21 cellular contexts compared by ENCODE assay signal in the genomic region with DNA sequence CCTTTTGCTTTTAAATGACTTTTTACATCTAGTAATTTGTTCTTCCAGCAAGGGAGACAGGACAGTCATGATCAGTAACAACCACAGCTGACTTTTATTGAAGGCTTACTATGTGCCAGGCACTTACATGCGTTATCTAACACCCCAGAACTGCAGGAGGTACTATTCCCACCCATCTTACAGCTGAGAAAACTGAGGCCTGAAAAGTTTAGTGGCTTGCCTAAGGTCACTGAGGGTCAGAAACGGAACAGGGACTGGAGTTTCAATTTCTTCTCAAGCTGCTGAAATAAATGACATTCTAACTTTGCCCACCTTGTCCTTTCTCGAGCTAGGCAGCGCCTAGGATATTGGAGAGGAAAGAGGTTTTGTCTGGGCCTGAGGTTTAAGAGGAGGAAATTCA.
A peak's percentile ranks its signal among the peaks of the same experiment; 100 is the strongest.
DNase-seq lines count a peak whose midpoint lies in the region; ATAC-seq, FAIRE-seq and TF ChIP-seq lines count a peak whose summit lies in the region.
"Had no signal": no experiment of that assay in that cellular context is flagged by ENCODE, and none has a peak within 500 bp of the region (broad histone marks: within the 10 kb centered on the region; RNA-seq: fewer than 3 reads in every experiment).

No MANE protein-coding gene starts in this region.

- H3K9me3 ChIP-seq in A549, result no peaks in the 10 kb centered on the region
- no peaks in the 10 kb centered on the region for H3K9me3 ChIP-seq in HUES48 (ENCODE audit: control insufficient read depth, insufficient read depth, low read length)
- no peaks in the 10 kb centered on the region for H3K9me3 ChIP-seq in neutrophil

- H3K27ac ChIP-seq in A549 (peak overlapping the region; percentile 36 to 72; a peak in 5 of 6 replicates), HUES48 (ENCODE audit: low read depth, low read length) (peak overlapping the region; percentile 24), neutrophil (peak overlapping the region; percentile 75)

- no peak for TF ChIP-seq EP300 in A549 (IDR thresholded peaks at IDR 0.05)

- peaks cover 72% of the 10 kb centered on the region for H3K4me1 Mint-ChIP-seq in brain

- no peak for TF ChIP-seq POLR2A in A549 (IDR thresholded peaks at IDR 0.05; ENCODE audit: low read length)

- H3K36me3 ChIP-seq in HUES48 (ENCODE audit: control insufficient read depth, insufficient read depth, low read length) (no peaks in the 10 kb centered on the region), neutrophil (no peaks in the 10 kb centered on the region)

- CTCF ChIA-PET in A549 (lab: Yijun Ruan, JAX), result interaction anchor here (0.5 to 2.8 kb wide), 7 partner anchors 12 to 225 kb away, joined by 3 to 23 read pairs (median 4); partner anchors contain the start of gene ABTB2
- CTCF ChIA-PET in GM10248 (lab: Yijun Ruan, JAX), result interaction anchor here (1.1 to 2.2 kb wide), 7 partner anchors 11 to 83 kb away, joined by 3 to 9 read pairs (median 4); no protein-coding TSS in a partner anchor

- peaks cover 4% of the 10 kb centered on the region for H3K27me3 Mint-ChIP-seq in brain
- H3K27me3 Mint-ChIP-seq: B cell had no signal

- H3K4me1 ChIP-seq in A549, result peaks cover 70% of the 10 kb centered on the region
- peaks cover 25% of the 10 kb centered on the region for H3K4me1 ChIP-seq in HUES48 (ENCODE audit: control insufficient read depth, insufficient read depth, low read length)
- peaks cover 32% of the 10 kb centered on the region in 2 experiments for H3K4me1 ChIP-seq in neutrophil (ENCODE audit: control insufficient read depth in 1 of 2, insufficient read depth in 1 of 2, low read depth in 1 of 2, low read length in 1 of 2)

- no peak overlapping the region for H3K4me3 Mint-ChIP-seq in brain
- H3K4me3 Mint-ChIP-seq: B cell; CD4-positive, CD25-positive, alpha-beta regulatory T cell; H9; HFFc6 had no signal

- ATAC-seq in A549, result no peak
- no peak for ATAC-seq in HG03039 (IDR thresholded peaks at IDR 0.05; ENCODE audit: unreplicated experiment)
- ATAC-seq: PC-3 had no signal

- no peaks in the 10 kb centered on the region for H3K27me3 ChIP-seq in HUES48 (ENCODE audit: control insufficient read depth, insufficient read depth, low read length)
- peaks cover 34% of the 10 kb centered on the region for H3K27me3 ChIP-seq in neutrophil

- no peaks in the 10 kb centered on the region for H3K36me3 Mint-ChIP-seq in brain
- H3K36me3 Mint-ChIP-seq: CD4-positive, CD25-positive, alpha-beta regulatory T cell had no signal

- POLR2A ChIA-PET in A549 (lab: Yijun Ruan, JAX), result interaction anchor here (0.9 kb wide), 1 partner anchor 151 kb away, joined by 3 read pairs; the partner anchor contains the start of gene ABTB2
- POLR2A ChIA-PET in GM10248 (lab: Yijun Ruan, JAX), result interaction anchor here (0.5 kb wide), 1 partner anchor 56 kb away, joined by 3 read pairs; no protein-coding TSS in a partner anchor

- FAIRE-seq in A549 (lab: Jason Lieb, UNC), result no peak
- FAIRE-seq: A204.1 had no signal

- H3K9me3 Mint-ChIP-seq in brain, result no peaks in the 10 kb centered on the region
- H3K9me3 Mint-ChIP-seq: CD4-positive, CD25-positive, alpha-beta regulatory T cell; H9; HFFc6 had no signal

- TF ChIP-seq CTCF in A549 (IDR thresholded peaks at IDR 0.05) (no peak), brain (conservative IDR thresholded peaks at IDR 0.05) (no peak), neutrophil (IDR thresholded peaks at IDR 0.05) (no peak), GM10248 (IDR thresholded peaks at IDR 0.05; ENCODE audit: control extremely low read depth, extremely low read depth, low read depth, missing control alignments) (no peak)

- H3K27ac Mint-ChIP-seq in brain, result peak overlapping the region in 3 of 5 experiments; percentile 83 to 95 (median 89)
- H3K27ac Mint-ChIP-seq: B cell; CD4-positive, CD25-positive, alpha-beta regulatory T cell; HFFc6 had no signal

- no peak overlapping the region; the same call in 2 of the 3 replicates for H3K4me2 ChIP-seq in A549

- WGBS in A549 (ENCODE audit: missing lambda C conversion rate), result 92% methylated on average over 4 of the region's 4 CpGs

- TF ChIP-seq RAD21 in A549 (conservative IDR thresholded peaks at IDR 0.05 in 1 of 2, IDR thresholded peaks at IDR 0.05 in 1 of 2), result no peak

- no peak overlapping the region for H3K9ac ChIP-seq in HUES48 (ENCODE audit: low read depth, low read length)

- DNase-seq in A549 (ENCODE audit: low read depth in 1 of 2, low spot score in 1 of 2), result no peak
- no peak for DNase-seq in NCI-H2107 (lab: John Stamatoyannopoulos, UW)
- DNase-seq in GM10248 (ENCODE audit: extremely low spot score), result no peak
- DNase-seq in NK-92 treated with Interleukin-12 subunit alpha and Interleukin-12 subunit beta, amount 100 ng/mL, for 24 hours (lab: John Stamatoyannopoulos, UW), result no peak
- DNase-seq: CD4-positive, CD25-positive, alpha-beta regulatory T cell; DMS79; H9; HFFc6; IMR-90; NCI-H1105 treated with DMSO at 0.1 percent for 48 hours; NCI-H2029 treated with DMSO at 0.1 percent for 48 hours; NCI-H2171; NCI-H524 treated with DMSO at 0.1 percent for 48 hours; PC-3; SHP77 treated with DMSO at 0.1 percent for 48 hours had no signal

- H3K4me3 ChIP-seq in A549, result no peak overlapping the region
- no peak overlapping the region for H3K4me3 ChIP-seq in HUES48 (ENCODE audit: low read depth, low read length)
- H3K4me3 ChIP-seq in neutrophil (ENCODE audit: low read depth in 1 of 2, low read length in 1 of 2), result no peak overlapping the region

TF ChIP-seq in A549, 52 proteins besides CTCF, POLR2A, EP300 and RAD21 (continues in another document):
- TF ChIP-seq TFCP2L1 (CRISPR knock-in tag; IDR thresholded peaks at IDR 0.05) (no peak), BHLHE40 (IDR thresholded peaks at IDR 0.05; ENCODE audit: low read depth, low read length) (no peak), ZNF302 (CRISPR knock-in tag; IDR thresholded peaks at IDR 0.05) (no peak), SREBF2 (IDR thresholded peaks at IDR 0.05) (no peak), HMGXB4 (CRISPR knock-in tag; IDR thresholded peaks at IDR 0.05; ENCODE audit: borderline replicate concordance) (no peak), TP53 (CRISPR knock-in tag; IDR thresholded peaks at IDR 0.05) (no peak), GATA3 (IDR thresholded peaks at IDR 0.05; ENCODE audit: borderline replicate concordance) (no peak), ESRRA (IDR thresholded peaks at IDR 0.05; ENCODE audit: borderline replicate concordance, low read length) (no peak), MAX (IDR thresholded peaks at IDR 0.05) (no peak), PHF8 (IDR thresholded peaks at IDR 0.05; ENCODE audit: borderline replicate concordance, low read depth) (no peak)
- TF ChIP-seq, protein P1, sequence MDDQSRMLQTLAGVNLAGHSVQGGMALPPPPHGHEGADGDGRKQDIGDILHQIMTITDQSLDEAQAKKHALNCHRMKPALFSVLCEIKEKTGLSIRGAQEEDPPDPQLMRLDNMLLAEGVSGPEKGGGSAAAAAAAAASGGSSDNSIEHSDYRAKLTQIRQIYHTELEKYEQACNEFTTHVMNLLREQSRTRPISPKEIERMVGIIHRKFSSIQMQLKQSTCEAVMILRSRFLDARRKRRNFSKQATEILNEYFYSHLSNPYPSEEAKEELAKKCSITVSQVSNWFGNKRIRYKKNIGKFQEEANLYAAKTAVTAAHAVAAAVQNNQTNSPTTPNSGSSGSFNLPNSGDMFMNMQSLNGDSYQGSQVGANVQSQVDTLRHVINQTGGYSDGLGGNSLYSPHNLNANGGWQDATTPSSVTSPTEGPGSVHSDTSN (IDR thresholded peaks at IDR 0.05), result no peak
- TF ChIP-seq, protein P2, sequence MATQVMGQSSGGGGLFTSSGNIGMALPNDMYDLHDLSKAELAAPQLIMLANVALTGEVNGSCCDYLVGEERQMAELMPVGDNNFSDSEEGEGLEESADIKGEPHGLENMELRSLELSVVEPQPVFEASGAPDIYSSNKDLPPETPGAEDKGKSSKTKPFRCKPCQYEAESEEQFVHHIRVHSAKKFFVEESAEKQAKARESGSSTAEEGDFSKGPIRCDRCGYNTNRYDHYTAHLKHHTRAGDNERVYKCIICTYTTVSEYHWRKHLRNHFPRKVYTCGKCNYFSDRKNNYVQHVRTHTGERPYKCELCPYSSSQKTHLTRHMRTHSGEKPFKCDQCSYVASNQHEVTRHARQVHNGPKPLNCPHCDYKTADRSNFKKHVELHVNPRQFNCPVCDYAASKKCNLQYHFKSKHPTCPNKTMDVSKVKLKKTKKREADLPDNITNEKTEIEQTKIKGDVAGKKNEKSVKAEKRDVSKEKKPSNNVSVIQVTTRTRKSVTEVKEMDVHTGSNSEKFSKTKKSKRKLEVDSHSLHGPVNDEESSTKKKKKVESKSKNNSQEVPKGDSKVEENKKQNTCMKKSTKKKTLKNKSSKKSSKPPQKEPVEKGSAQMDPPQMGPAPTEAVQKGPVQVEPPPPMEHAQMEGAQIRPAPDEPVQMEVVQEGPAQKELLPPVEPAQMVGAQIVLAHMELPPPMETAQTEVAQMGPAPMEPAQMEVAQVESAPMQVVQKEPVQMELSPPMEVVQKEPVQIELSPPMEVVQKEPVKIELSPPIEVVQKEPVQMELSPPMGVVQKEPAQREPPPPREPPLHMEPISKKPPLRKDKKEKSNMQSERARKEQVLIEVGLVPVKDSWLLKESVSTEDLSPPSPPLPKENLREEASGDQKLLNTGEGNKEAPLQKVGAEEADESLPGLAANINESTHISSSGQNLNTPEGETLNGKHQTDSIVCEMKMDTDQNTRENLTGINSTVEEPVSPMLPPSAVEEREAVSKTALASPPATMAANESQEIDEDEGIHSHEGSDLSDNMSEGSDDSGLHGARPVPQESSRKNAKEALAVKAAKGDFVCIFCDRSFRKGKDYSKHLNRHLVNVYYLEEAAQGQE (IDR thresholded peaks at IDR 0.05), result no peak
- TF ChIP-seq, protein P3, sequence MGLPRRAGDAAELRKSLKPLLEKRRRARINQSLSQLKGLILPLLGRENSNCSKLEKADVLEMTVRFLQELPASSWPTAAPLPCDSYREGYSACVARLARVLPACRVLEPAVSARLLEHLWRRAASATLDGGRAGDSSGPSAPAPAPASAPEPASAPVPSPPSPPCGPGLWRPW (IDR thresholded peaks at IDR 0.05), result no peak

Comparison
In these comparisons a context has a peak if more than half of its experiments do, and no peak if none do; other contexts are left out.
1. H3K27ac ChIP-seq: peak in every context shown above with its lines; median percentile 75 in neutrophil; 54 in A549; 24 in HUES48.